16 cellular contexts compared by ENCODE assay signal in the genomic region with DNA sequence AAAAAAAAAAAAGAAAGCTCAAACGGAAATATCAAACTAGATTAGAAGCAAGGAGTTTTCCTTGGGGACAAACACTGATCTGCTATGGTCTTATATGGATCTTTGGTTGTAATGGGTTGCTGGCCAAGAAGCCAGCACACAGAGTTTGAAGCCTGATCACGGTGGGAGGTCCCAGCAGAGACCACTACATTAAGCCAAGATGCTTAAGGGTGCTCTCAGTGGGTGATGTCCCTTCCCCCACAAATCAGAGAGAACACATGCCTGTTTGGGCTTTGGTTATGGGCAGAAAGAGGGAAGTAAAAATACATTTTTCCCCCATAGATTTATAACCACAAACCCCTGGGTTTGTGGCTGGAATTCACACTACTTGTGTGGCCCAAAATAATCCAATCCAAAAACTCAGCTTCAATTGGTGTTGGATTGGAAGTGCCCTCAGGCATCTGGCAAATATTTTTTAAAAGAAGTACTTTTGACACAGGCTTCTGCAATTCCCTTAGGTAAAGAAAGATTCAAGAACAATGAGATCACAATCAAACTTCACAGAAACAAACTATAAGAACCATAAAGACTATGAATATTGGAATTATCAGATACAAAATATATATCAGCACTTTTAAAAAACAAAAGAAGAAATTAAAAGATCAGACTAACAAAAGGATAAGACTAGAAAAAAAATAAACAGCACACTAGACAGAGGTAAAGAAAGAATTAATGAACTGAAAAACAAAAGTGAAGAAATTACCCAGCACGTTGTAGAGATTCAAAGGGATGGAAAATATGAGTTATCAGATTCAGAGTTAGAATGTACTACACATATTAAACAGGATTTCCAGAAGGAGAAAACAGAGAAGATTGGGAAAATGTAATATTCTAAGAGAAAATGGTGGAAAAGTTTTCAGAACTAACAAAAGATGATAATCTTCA. TPM values are rescaled to one million over a fixed set of nuclear protein-coding genes. Genes with fewer than 3 reads are reported as not detected.
DNase-seq lines count a peak whose midpoint lies in the region; ATAC-seq and TF ChIP-seq lines count a peak whose summit lies in the region.
"Had no signal": no experiment of that assay in that cellular context is flagged by ENCODE, and none has a peak within 500 bp of the region (broad histone marks: within the 10 kb centered on the region; RNA-seq: fewer than 3 reads in every experiment).

No MANE protein-coding gene starts in this region.

- WGBS in stomach, 5 donors: 73 to 79% (median 75%) methylated on average over 3 of the region's 3 CpGs
- WGBS in lower leg skin, 2 donors: 70 to 80% methylated on average over 3 of the region's 3 CpGs

- no peak overlapping the region for H3K27ac ChIP-seq in stomach
- H3K27ac ChIP-seq: ovary had no signal

- TF ChIP-seq POLR2A in stomach (IDR thresholded peaks at IDR 0.05): no peak
- no peak for TF ChIP-seq POLR2A in lower leg skin (IDR thresholded peaks at IDR 0.05)

- peaks cover 0 to 32% (median 6%) of the 10 kb centered on the region in 4 donors for H3K4me1 ChIP-seq in stomach

- no peaks in the 10 kb centered on the region for H3K27me3 ChIP-seq in stomach
- H3K27me3 ChIP-seq: ovary had no signal

- intact Hi-C loops in sciatic nerve (cut with DNase I) (no loop called here), stomach (cut with DNase I; ENCODE audit: low total_unique reads) (no loop called here), lower leg skin (cut with DNase I; ENCODE audit: low total_unique reads) (no loop called here)

- H3K36me3 ChIP-seq in stomach: peaks cover 5 to 39% (median 21%) of the 10 kb centered on the region in 4 donors
- H3K36me3 ChIP-seq: ovary had no signal

- no peak for TF ChIP-seq CTCF in AG10803 (conservative IDR thresholded peaks at IDR 0.05; ENCODE audit: low read length)
- no peak for TF ChIP-seq CTCF in cardiac fibroblast (IDR thresholded peaks at IDR 0.05; ENCODE audit: low read depth, low read length)
- TF ChIP-seq CTCF in stomach (IDR thresholded peaks at IDR 0.05): no peak
- TF ChIP-seq CTCF in lower leg skin (IDR thresholded peaks at IDR 0.05): no peak

- DNase-seq in AG10803 (ENCODE audit: low read depth): peak; percentile 17
- peak; percentile 66 for DNase-seq in KBM-7
- peak; percentile 24 to 85 for DNase-seq in cardiac fibroblast (ENCODE audit: low read depth in 2 of 2)
- DNase-seq in sciatic nerve (ENCODE audit: low spot score): no peak
- no peak for DNase-seq in stomach
- no peak for DNase-seq in lower leg skin (ENCODE audit: low spot score in 2 of 2)
- no peak for DNase-seq in hippocampal formation (lab: John Stamatoyannopoulos, UW)
- DNase-seq: activated CD4-positive, alpha-beta T cell treated with anti-CD3 and anti-CD28 coated beads, Interleukin-2, amount 50 U/mL, for 1 hour; effector CD4-positive, alpha-beta T cell; H9; hypothalamus; islet precursor cell; natural killer cell; NCI-H187; ovary had no signal

- TF ChIP-seq EP300 in stomach (IDR thresholded peaks at IDR 0.05): no peak

- in situ Hi-C loops in KBM-7 (cut with MboI; ENCODE audit: low pct_unique_long_range_greater_than_20kb, low sequenced_read_pairs): no loop called here

- H3K4me3 ChIP-seq in AG10803 (ENCODE audit: low read length) (no peak overlapping the region), cardiac fibroblast (replicated peaks in 1 of 2; ENCODE audit: low read depth in 2 of 2, low read length in 2 of 2) (no peak overlapping the region), stomach (no peak overlapping the region), lower leg skin (ENCODE audit: low read depth, poor library complexity, severe bottlenecking) (no peak overlapping the region)
- H3K4me3 ChIP-seq: ovary had no signal

- ATAC-seq in sciatic nerve: peak; percentile 50
- no peak for ATAC-seq in GM21367 (IDR thresholded peaks at IDR 0.05; ENCODE audit: unreplicated experiment)
- ATAC-seq: natural killer cell had no signal

- no peaks in the 10 kb centered on the region for H3K9me3 ChIP-seq in stomach
- H3K9me3 ChIP-seq: ovary had no signal

RNA-seq across cellular contexts. Expression of a gene that starts 44.7 kb away (rescaled TPM):
- total RNA-seq in sciatic nerve: 21.5 TPM
- total RNA-seq in stomach: 10 to 100 TPM in 2 of 5 donors, 1 to 10 TPM in 3; 4.7 to 22.0 (median 8.7) TPM
- polyA plus RNA-seq in stomach: 1 to 10 TPM; 6.2 to 9.3 (median 8.1) TPM
- total RNA-seq in lower leg skin: 10 to 100 TPM in 3 of 4 donors, 1 to 10 TPM in 1; 9.5 to 11.1 (median 10.8) TPM

RNA-seq across cellular contexts. Expression of a gene that starts 44.8 kb away (rescaled TPM):
- total RNA-seq in sciatic nerve (28.2 TPM), stomach (10 to 100 TPM in 3 of 5 donors, 1 to 10 TPM in 2; 2.3 to 51.8 (median 26.1) TPM), lower leg skin (10 to 100 TPM; 10.4 to 17.5 (median 12.9) TPM)
- polyA plus RNA-seq in stomach: 10 to 100 TPM; 22.9 to 28.3 (median 23.9) TPM

Comparison
In these comparisons a context has a peak if more than half of its experiments do, and no peak if none do; other contexts are left out.
1. DNase-seq: peak in AG10803 (single experiment), KBM-7 (single experiment) and cardiac fibroblast (2 of 2); none in sciatic nerve (single experiment), stomach (single experiment), lower leg skin (0 of 2) and hippocampal formation (0 of 2).